Comparison of ENCODE assay signal across 12 cellular contexts in genomic region chr22:36055376-36056310, GRCh38. TPM values are rescaled to one million over a fixed set of nuclear protein-coding genes. Genes with fewer than 3 reads are reported as not detected.
DNase-seq lines count a peak whose midpoint lies in the region; ATAC-seq, FAIRE-seq and TF ChIP-seq lines count a peak whose summit lies in the region.
"Had no signal": no experiment of that assay in that cellular context is flagged by ENCODE, and none has a peak within 500 bp of the region (broad histone marks: within the 10 kb centered on the region; RNA-seq: fewer than 3 reads in every experiment).

No MANE protein-coding gene starts in this region.

- H4K20me1 ChIP-seq in IMR-90 (ENCODE audit: insufficient read depth, low read length): no peaks in the 10 kb centered on the region
- H4K20me1 ChIP-seq in astrocyte (ENCODE audit: insufficient read depth, low read length): no peaks in the 10 kb centered on the region

- in situ Hi-C loops in IMR-90 (cut with MboI; ENCODE audit: low sequenced_read_pairs): no loop called here

- peaks cover 11% of the 10 kb centered on the region for H3K4me1 ChIP-seq in IMR-90 (ENCODE audit: control insufficient read depth, insufficient read depth, low read length)
- H3K4me1 ChIP-seq in astrocyte (ENCODE audit: insufficient read depth, low read length): peaks cover 30% of the 10 kb centered on the region
- H3K4me1 ChIP-seq in right atrium auricular region: peaks cover 0 to 9% of the 10 kb centered on the region in 2 donors
- H3K4me1 ChIP-seq in skeletal muscle tissue (ENCODE audit: control insufficient read depth in 3 of 3, insufficient read depth in 3 of 3, low read length in 3 of 3): peaks cover 11 to 13% (median 11%) of the 10 kb centered on the region in 3 donors
- H3K4me1 ChIP-seq: colonic mucosa had no signal

- peak overlapping the region; percentile 70; the same call in 1 of the 2 replicates for H3K14ac ChIP-seq in IMR-90 (replicated peaks; ENCODE audit: low read depth, low read length)

- peak overlapping the region in 1 of 2 experiments; percentile 67; a peak in 1 of 4 replicates for H4K8ac ChIP-seq in IMR-90 (ENCODE audit: low read depth in 2 of 2, low read length in 2 of 2)

- H3K18ac ChIP-seq in IMR-90 (ENCODE audit: low read depth, low read length): peak overlapping the region; percentile 24; the same call in 1 of the 2 replicates

- H3K4ac ChIP-seq in IMR-90 (ENCODE audit: low read depth, low read length): peak overlapping the region; percentile 66

- peaks cover 3% of the 10 kb centered on the region for H3K9me3 Mint-ChIP-seq in astrocyte (ENCODE audit: unreplicated experiment)
- H3K9me3 Mint-ChIP-seq: activated naive CD4-positive, alpha-beta T cell treated with anti-CD3 and anti-CD28 coated beads, Interleukin-2, amount 50 U/mL, for 72 hours had no signal

- no peak overlapping the region for H3K27ac Mint-ChIP-seq in astrocyte (ENCODE audit: unreplicated experiment)
- H3K27ac Mint-ChIP-seq: activated naive CD4-positive, alpha-beta T cell treated with anti-CD3 and anti-CD28 coated beads, Interleukin-2, amount 50 U/mL, for 72 hours had no signal

- H2AFZ ChIP-seq in IMR-90 (replicated peaks; ENCODE audit: low read length, poor library complexity) (peak overlapping the region; percentile 83), astrocyte (ENCODE audit: low read depth, low read length) (peak overlapping the region; percentile 75)

- POLR2A ChIA-PET in IMR-90 (lab: Charles Lee; ENCODE audit: unreplicated experiment): interaction anchor here (1.1 to 1.2 kb wide), 2 partner anchors 10 kb away, joined by 3 to 4 read pairs; no protein-coding TSS in a partner anchor

- H2AK9ac ChIP-seq in IMR-90 (replicated peaks; ENCODE audit: low read depth, low read length, poor library complexity): no peak overlapping the region

- H2BK20ac ChIP-seq in IMR-90 (ENCODE audit: low read depth, low read length): peak overlapping the region; percentile 38; the same call in 1 of the 2 replicates

- peaks cover 10% of the 10 kb centered on the region; the same call in 1 of the 2 replicates for H3K9me1 ChIP-seq in IMR-90 (ENCODE audit: insufficient read depth, low read length)

- TF ChIP-seq RAD21 in IMR-90 (IDR thresholded peaks at IDR 0.05; ENCODE audit: low read length): no peak

- dilution Hi-C loops in IMR-90 (cut with HindIII; ENCODE audit: low sequenced_read_pairs, unreplicated experiment): no loop called here

- no peaks in the 10 kb centered on the region for H3K36me3 ChIP-seq in IMR-90 (ENCODE audit: control insufficient read depth, insufficient read depth, low read length)
- H3K36me3 ChIP-seq in astrocyte (ENCODE audit: insufficient read depth, low read length): no peaks in the 10 kb centered on the region
- no peaks in the 10 kb centered on the region for H3K36me3 ChIP-seq in right atrium auricular region
- H3K36me3 ChIP-seq in skeletal muscle tissue (ENCODE audit: control insufficient read depth in 3 of 3, insufficient read depth in 3 of 3, low read length in 3 of 3): no peaks in the 10 kb centered on the region
- H3K36me3 ChIP-seq: colonic mucosa had no signal

- H2BK5ac ChIP-seq in IMR-90 (ENCODE audit: low read depth, low read length, poor library complexity, severe bottlenecking): no peak overlapping the region

- peak overlapping the region; percentile 4; the same call in 1 of the 2 replicates for H2AK5ac ChIP-seq in IMR-90 (ENCODE audit: low read depth, low read length)

- peak overlapping the region; percentile 39; the same call in 1 of the 2 replicates for H3K4me2 ChIP-seq in IMR-90 (ENCODE audit: low read depth, low read length)
- peak overlapping the region; percentile 74 for H3K4me2 ChIP-seq in astrocyte (ENCODE audit: low read length)

- no peaks in the 10 kb centered on the region for H3K27me3 Mint-ChIP-seq in astrocyte (ENCODE audit: low read depth, unreplicated experiment)

- no peak overlapping the region for H3K4me3 Mint-ChIP-seq in astrocyte (ENCODE audit: unreplicated experiment)

- ATAC-seq in IMR-90 (ENCODE audit: low read depth): peak; percentile 46
- no peak for ATAC-seq in HG03432 (IDR thresholded peaks at IDR 0.05; ENCODE audit: unreplicated experiment)
- ATAC-seq: activated naive CD4-positive, alpha-beta T cell treated with anti-CD3 and anti-CD28 coated beads, Interleukin-2, amount 50 U/mL, for 72 hours had no signal

- H3K56ac ChIP-seq in IMR-90 (ENCODE audit: extremely low read depth, insufficient read depth, low read length): no peak overlapping the region

- H3K9me3 ChIP-seq in IMR-90 (ENCODE audit: control insufficient read depth, insufficient read depth, low read length) (no peaks in the 10 kb centered on the region), astrocyte (ENCODE audit: insufficient read depth, low read depth, low read length) (no peaks in the 10 kb centered on the region), right atrium auricular region (no peaks in the 10 kb centered on the region), skeletal muscle tissue (ENCODE audit: control insufficient read depth in 3 of 3, low read length in 3 of 3) (no peaks in the 10 kb centered on the region)
- H3K9me3 ChIP-seq: colonic mucosa had no signal

- no peak for TF ChIP-seq POLR2A in IMR-90 (IDR thresholded peaks at IDR 0.05; ENCODE audit: low read depth, low read length)

- peak overlapping the region; percentile 29; the same call in 1 of the 2 replicates for H3K23ac ChIP-seq in IMR-90 (ENCODE audit: low read depth, low read length)

- no peak overlapping the region for H3K9ac ChIP-seq in IMR-90 (ENCODE audit: low read depth, low read length)
- peak overlapping the region; percentile 42 for H3K9ac ChIP-seq in astrocyte (ENCODE audit: low read length)
- peak overlapping the region; percentile 20 to 57 (median 27) for H3K9ac ChIP-seq in skeletal muscle tissue (ENCODE audit: low read depth in 1 of 3, low read length in 3 of 3)

- no peaks in the 10 kb centered on the region for H3K79me2 ChIP-seq in astrocyte (ENCODE audit: insufficient read depth, low read length)

- DNase-seq in IMR-90 (peak; percentile 42), astrocyte (ENCODE audit: low read depth) (no peak), right atrium auricular region (ENCODE audit: low spot score) (no peak), NCI-H526 (lab: John Stamatoyannopoulos, UW) (no peak), midbrain (lab: John Stamatoyannopoulos, UW) (no peak)
- DNase-seq: colonic mucosa, NCI-H2029 had no signal

- H3K27ac ChIP-seq in IMR-90 (ENCODE audit: insufficient read depth, low read length): peak overlapping the region; percentile 16; the same call in 1 of the 2 replicates
- peak overlapping the region; percentile 43 for H3K27ac ChIP-seq in astrocyte (ENCODE audit: low read depth, low read length)
- H3K27ac ChIP-seq in right atrium auricular region: peak overlapping the region; percentile 11 to 20
- H3K27ac ChIP-seq in skeletal muscle tissue (ENCODE audit: low read depth, low read length): peak overlapping the region; percentile 67
- H3K27ac ChIP-seq: colonic mucosa, VCaP had no signal

- BruUV-seq in IMR-90 (replicated peaks; lab: Mats Ljungman, UMichigan): no TSS peak

- FAIRE-seq in astrocyte (lab: Jason Lieb, UNC): peak; percentile 29

- H3K79me1 ChIP-seq in IMR-90 (ENCODE audit: low read depth in 1 of 2, low read length in 2 of 2): no peaks in the 10 kb centered on the region; a peak in 1 of 4 replicates

- WGBS in IMR-90 (ENCODE audit: extremely low coverage in 2 of 2, insufficient read length in 1 of 2), 2 experiments: 51% methylated on average over 8 of the region's 19 CpGs; no CpG with 5 or more reads in 1 of the 2 experiments

- no peaks in the 10 kb centered on the region for H3K27me3 ChIP-seq in IMR-90 (ENCODE audit: control insufficient read depth, insufficient read depth, low read length)
- H3K27me3 ChIP-seq in astrocyte (ENCODE audit: insufficient read depth, low read length): no peaks in the 10 kb centered on the region
- no peaks in the 10 kb centered on the region for H3K27me3 ChIP-seq in right atrium auricular region
- no peaks in the 10 kb centered on the region for H3K27me3 ChIP-seq in skeletal muscle tissue (ENCODE audit: control insufficient read depth in 3 of 3, insufficient read depth in 3 of 3, low read length in 3 of 3)
- H3K27me3 ChIP-seq: colonic mucosa had no signal

- intact Hi-C loops in IMR-90 (cut with micrococcal nuclease): no loop called here

- H4K91ac ChIP-seq in IMR-90 (ENCODE audit: insufficient read depth, low read depth, low read length): peak overlapping the region; percentile 1; the same call in 1 of the 2 replicates

- no peak overlapping the region; the same call in 1 of the 2 replicates for H4K5ac ChIP-seq in IMR-90 (ENCODE audit: low read depth, low read length)

- TF ChIP-seq CTCF in IMR-90 (conservative IDR thresholded peaks at IDR 0.05; ENCODE audit: low read depth, low read length) (no peak), astrocyte (IDR thresholded peaks at IDR 0.05; ENCODE audit: insufficient read depth, low read depth, low read length) (no peak), right atrium auricular region (IDR thresholded peaks at IDR 0.05) (no peak)

- H3K36me3 Mint-ChIP-seq in astrocyte (ENCODE audit: low read depth, unreplicated experiment): no peaks in the 10 kb centered on the region
- H3K36me3 Mint-ChIP-seq: activated naive CD4-positive, alpha-beta T cell treated with anti-CD3 and anti-CD28 coated beads, Interleukin-2, amount 50 U/mL, for 72 hours had no signal

- CTCF ChIA-PET in IMR-90 (lab: Yijun Ruan, JAX): interaction anchor here (1.0 to 3.5 kb wide), 2 partner anchors 10 to 17 kb away, joined by 3 to 16 read pairs; no protein-coding TSS in a partner anchor

- H3K4me1 Mint-ChIP-seq in astrocyte (ENCODE audit: low read depth, unreplicated experiment): peaks cover 23% of the 10 kb centered on the region

- no peak overlapping the region for H3K4me3 ChIP-seq in IMR-90 (ENCODE audit: insufficient read depth, low read depth, low read length)
- H3K4me3 ChIP-seq in astrocyte (ENCODE audit: insufficient read depth, low read depth, low read length): no peak overlapping the region
- H3K4me3 ChIP-seq in right atrium auricular region: no peak overlapping the region
- peak overlapping the region in 2 of 3 donors; percentile 32 to 36 for H3K4me3 ChIP-seq in skeletal muscle tissue (ENCODE audit: low read length in 3 of 3)
- H3K4me3 ChIP-seq: colonic mucosa, skin epidermis had no signal

- peak overlapping the region; percentile 33 for H2BK120ac ChIP-seq in IMR-90 (ENCODE audit: low read depth, low read length)

- H2BK15ac ChIP-seq in IMR-90 (ENCODE audit: low read depth, low read length): peak overlapping the region; percentile 70; the same call in 1 of the 3 replicates

TF ChIP-seq in IMR-90, 13 proteins besides CTCF, POLR2A, EP300 and RAD21 (continues in another document):
- no peak for TF ChIP-seq MAFK (IDR thresholded peaks at IDR 0.05; ENCODE audit: low read depth, low read length)
- no peak for TF ChIP-seq FOS (IDR thresholded peaks at IDR 0.05; ENCODE audit: low read depth, low read length)
- no peak for TF ChIP-seq CEBPB (IDR thresholded peaks at IDR 0.05; ENCODE audit: low read depth, low read length)
- no peak for TF ChIP-seq MXI1 (IDR thresholded peaks at IDR 0.05; ENCODE audit: borderline replicate concordance, low read depth, low read length)

RNA-seq across cellular contexts. Expression of gene RBFOX2, which starts 27.0 kb away (rescaled TPM):
- 178 and 227 TPM in 2 replicates for total RNA-seq in IMR-90 (2012; rRNA removed)
- 146 and 151 TPM in 2 replicates for polyA plus RNA-seq in IMR-90 (2012; rRNA removed)
- polyA plus RNA-seq in IMR-90 (2012; cell fraction: cytosol; rRNA removed): 70.2 and 96.3 TPM in 2 replicates
- polyA plus RNA-seq in IMR-90 (2012; cell fraction: nucleus; rRNA removed; ENCODE audit: low replicate concordance): 131 and 234 TPM in 2 replicates
- 169 and 177 TPM in 2 replicates for total RNA-seq in astrocyte
- 10 to 100 TPM; 81.8 to 86.0 TPM for total RNA-seq in right atrium auricular region
- total RNA-seq in skeletal muscle tissue: 200 TPM

Comparison
In these comparisons a context has a peak if more than half of its experiments do, and no peak if none do; other contexts are left out.
1. H3K27ac ChIP-seq: peak in every context shown above with its lines; median percentile 67 in skeletal muscle tissue; 43 in astrocyte; 16 in IMR-90; 16 in right atrium auricular region.
2. H3K4me3 ChIP-seq: peak in skeletal muscle tissue (2 of 3); none in IMR-90 (single experiment), astrocyte (single experiment) and right atrium auricular region (0 of 2).